ENCODE assay signal across 17 cellular contexts in genomic region chr10:69810097-69810496, GRCh38. TPM values are rescaled to one million over a fixed set of nuclear protein-coding genes. Genes with fewer than 3 reads are reported as not detected.
"Had no signal": no experiment of that assay in that cellular context is flagged by ENCODE, and none has a peak within 500 bp of the region (broad histone marks: within the 10 kb centered on the region; RNA-seq: fewer than 3 reads in every experiment).

No MANE protein-coding gene starts in this region.

- DNase-seq: activated CD4-positive, CD25-positive, alpha-beta regulatory T cell treated with anti-CD3 and anti-CD28 coated beads, Interleukin-2, amount 50 U/mL, for 72 hours; activated naive CD4-positive, alpha-beta T cell; activated naive CD8-positive, alpha-beta T cell treated with anti-CD3 and anti-CD28 coated beads, Interleukin-2, amount 10 ng/mL, durations not matched to agents 7 days and 5 days; dermis blood vessel endothelial cell; hippocampal formation; stimulated activated CD4-positive, alpha-beta T cell treated with anti-CD3 and anti-CD28 coated beads, Interleukin-4, amount 100 ng/mL, for 24 hours; stimulated activated naive CD4-positive, alpha-beta T cell treated with Interleukin-2 at 50 U/mL for 16 hours; T-helper 1 cell; T1000; transverse colon had no signal

- H3K36me3 ChIP-seq: breast epithelium, gastroesophageal sphincter, neutrophil, transverse colon had no signal

- ATAC-seq: gastroesophageal sphincter had no signal

- H3K4me3 Mint-ChIP-seq: activated naive CD8-positive, alpha-beta T cell treated with anti-CD3 and anti-CD28 coated beads, Interleukin-2, amount 10 ng/mL, durations not matched to agents 7 days and 5 days; activated T-helper 1 cell treated with anti-CD3 and anti-CD28 coated beads, Interleukin-12 subunit alpha, Interleukin-12 subunit beta, Interleukin-2, Interleukin-4 antibody, amounts not matched to agents 30 ng/mL and 10 ng/mL and 1 ng/mL, durations not matched to agents 14 hours and 24 hours and 36 hours had no signal

- H3K4me1 Mint-ChIP-seq: activated naive CD8-positive, alpha-beta T cell treated with anti-CD3 and anti-CD28 coated beads, Interleukin-2, amount 10 ng/mL, durations not matched to agents 7 days and 5 days had no signal

- H3K27ac Mint-ChIP-seq: activated naive CD8-positive, alpha-beta T cell treated with anti-CD3 and anti-CD28 coated beads, Interleukin-2, amount 10 ng/mL, durations not matched to agents 7 days and 5 days; activated T-helper 1 cell treated with anti-CD3 and anti-CD28 coated beads, Interleukin-12 subunit alpha, Interleukin-12 subunit beta, Interleukin-2, Interleukin-4 antibody, amounts not matched to agents 30 ng/mL and 10 ng/mL and 1 ng/mL, durations not matched to agents 14 hours and 24 hours and 36 hours had no signal

- H3K4me1 ChIP-seq: breast epithelium, gastroesophageal sphincter, transverse colon had no signal

- H3K36me3 Mint-ChIP-seq: activated naive CD8-positive, alpha-beta T cell treated with anti-CD3 and anti-CD28 coated beads, Interleukin-2, amount 10 ng/mL, durations not matched to agents 7 days and 5 days had no signal

- H3K27me3 ChIP-seq: breast epithelium, gastroesophageal sphincter, neutrophil, transverse colon had no signal

- H3K9me3 Mint-ChIP-seq: activated naive CD8-positive, alpha-beta T cell treated with anti-CD3 and anti-CD28 coated beads, Interleukin-2, amount 10 ng/mL, durations not matched to agents 7 days and 5 days; activated T-helper 1 cell treated with anti-CD3 and anti-CD28 coated beads, Interleukin-12 subunit alpha, Interleukin-12 subunit beta, Interleukin-2, Interleukin-4 antibody, amounts not matched to agents 30 ng/mL and 10 ng/mL and 1 ng/mL, durations not matched to agents 14 hours and 24 hours and 36 hours had no signal

- H3K9me3 ChIP-seq: breast epithelium, gastroesophageal sphincter, neutrophil, transverse colon had no signal

- H3K27ac ChIP-seq: gastroesophageal sphincter, neutrophil, skin epidermis, transverse colon had no signal

- H3K4me3 ChIP-seq: breast epithelium, gastroesophageal sphincter, skin epidermis, transverse colon had no signal

RNA-seq across cellular contexts. Expression of gene COL13A1, which starts 8.4 kb away (rescaled TPM):
- total RNA-seq: activated CD8-positive, alpha-beta memory T cell treated with anti-CD3 and anti-CD28 coated beads for 36 hours; activated naive CD8-positive, alpha-beta T cell treated with anti-CD3 and anti-CD28 coated beads, Interleukin-2, amount 10 ng/mL, durations not matched to agents 7 days and 5 days; activated T-helper 1 cell treated with anti-CD3 and anti-CD28 coated beads, Interleukin-12 subunit alpha, Interleukin-12 subunit beta, Interleukin-2, Interleukin-4 antibody, amounts not matched to agents 30 ng/mL and 10 ng/mL and 1 ng/mL, durations not matched to agents 14 hours and 24 hours and 36 hours; mesenteric fat pad had no signal
